9 cellular contexts compared by ENCODE assay signal in the genomic region with DNA sequence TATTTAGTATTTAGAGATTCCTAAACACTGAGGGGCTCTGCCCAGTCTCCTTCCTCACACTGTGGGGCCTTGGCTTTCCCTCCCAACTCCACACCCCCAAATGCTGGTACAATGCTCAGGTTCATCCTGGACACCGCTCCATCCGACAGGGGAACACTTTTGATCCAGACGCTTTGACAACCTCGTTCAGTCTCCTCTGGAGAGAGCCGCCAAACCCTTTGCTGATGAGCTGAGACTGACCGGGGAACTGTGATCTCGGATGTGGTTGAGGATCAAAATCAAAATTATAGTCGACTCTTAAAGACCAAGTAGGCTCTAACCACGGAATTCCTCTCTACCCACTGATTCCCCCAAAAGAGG. TPM values are rescaled to one million over a fixed set of nuclear protein-coding genes. Genes with fewer than 3 reads are reported as not detected.
DNase-seq lines count a peak whose midpoint lies in the region; ATAC-seq, FAIRE-seq and TF ChIP-seq lines count a peak whose summit lies in the region.
"Had no signal": no experiment of that assay in that cellular context is flagged by ENCODE, and none has a peak within 500 bp of the region (broad histone marks: within the 10 kb centered on the region; RNA-seq: fewer than 3 reads in every experiment).

No MANE protein-coding gene starts in this region.

- no peak overlapping the region for H2BK5ac ChIP-seq in H1 (ENCODE audit: low read depth, low read length)

- no peak overlapping the region for H2BK20ac ChIP-seq in H1 (ENCODE audit: low read length)

- no peak overlapping the region for H3K9ac ChIP-seq in H1 (replicated peaks in 1 of 4; ENCODE audit: extremely low read depth in 1 of 4, low read depth in 3 of 4, low read length in 3 of 4)

- no peak overlapping the region for H4K8ac ChIP-seq in H1 (ENCODE audit: extremely low read depth, insufficient read depth, low read length)

- no peak for DNase-seq in activated T-cell treated with anti-CD3 and anti-CD28 coated beads, Interleukin-2, amount 50 U/mL, for 4 hours
- DNase-seq in activated T-cell treated with anti-CD3 and anti-CD28 coated beads for 4 hours (no peak), RWPE2 (ENCODE audit: low spot score) (no peak), H1 (ENCODE audit: low read depth in 1 of 2, low spot score in 2 of 2) (no peak), HK-2 (ENCODE audit: unreplicated experiment) (no peak), KG1 (lab: John Stamatoyannopoulos, UW) (no peak)
- DNase-seq in stimulated activated naive CD8-positive, alpha-beta T cell treated with anti-CD3 and anti-CD28 coated beads, Interleukin-15, amount 100 ng/mL, for 72 hours, result no peak
- DNase-seq: NCI-H2107 had no signal

- H3K56ac ChIP-seq in H1 (replicated peaks; ENCODE audit: insufficient read length, low read depth, low read length), result no peak overlapping the region

- 81% methylated on average over 9 of the region's 9 CpGs; no CpG with 5 or more reads in 1 of the 2 experiments for WGBS in H1 (ENCODE audit: extremely low coverage in 1 of 2, insufficient coverage in 1 of 2, insufficient read length in 1 of 2, insufficient replicate concordance in 2 of 2, low coverage in 1 of 2, low lambda C conversion rate in 2 of 2, missing lambda C conversion rate in 1 of 2), 2 experiments

- no peaks in the 10 kb centered on the region for H3K36me3 ChIP-seq in RWPE2 (ENCODE audit: low read depth)
- H3K36me3 ChIP-seq in H1 (ENCODE audit: control insufficient read depth in 2 of 4, insufficient read depth in 4 of 4, low read length in 3 of 4), result no peaks in the 10 kb centered on the region

- POLR2A ChIA-PET in H1 (lab: Charles Lee; ENCODE audit: partially characterized antibody), result interaction anchor here (0.8 to 1.3 kb wide), 2 partner anchors 147 to 167 kb away, joined by 3 to 4 read pairs; a partner anchor contains a TSS

- no peaks in the 10 kb centered on the region for H3K9me3 Mint-ChIP-seq in activated T-cell treated with anti-CD3 and anti-CD28 coated beads, Interleukin-2, amount 50 U/mL, for 4 hours
- no peaks in the 10 kb centered on the region for H3K9me3 Mint-ChIP-seq in stimulated activated naive CD8-positive, alpha-beta T cell treated with anti-CD3 and anti-CD28 coated beads, Interleukin-15, amount 100 ng/mL, for 72 hours

- FAIRE-seq in H1 (lab: Jason Lieb, UNC), result no peak

- no peak overlapping the region for H2BK120ac ChIP-seq in H1 (replicated peaks; ENCODE audit: low read depth, low read length)

- TF ChIP-seq POLR2A in H1 (IDR thresholded peaks at IDR 0.05; ENCODE audit: control extremely low read depth in 1 of 2, low read depth in 2 of 2, low read length in 2 of 2), result no peak

- no peak overlapping the region for H2BK15ac ChIP-seq in H1 (ENCODE audit: low read length)

- no peaks in the 10 kb centered on the region for H3K36me3 Mint-ChIP-seq in activated T-cell treated with anti-CD3 and anti-CD28 coated beads, Interleukin-2, amount 50 U/mL, for 4 hours (ENCODE audit: insufficient read depth)

- H3K4me3 ChIP-seq in RWPE2 (ENCODE audit: severe bottlenecking), result no peak overlapping the region
- H3K4me3 ChIP-seq in H1 (ENCODE audit: extremely low read depth in 1 of 4, insufficient read depth in 2 of 4, low read depth in 3 of 4, low read length in 4 of 4), result no peak overlapping the region

- H3K27ac ChIP-seq in RWPE2 (ENCODE audit: poor library complexity, severe bottlenecking) (no peak overlapping the region), H1 (ENCODE audit: low read depth, low read length) (no peak overlapping the region)

- CTCF ChIA-PET in H1 (lab: Charles Lee; ENCODE audit: partially characterized antibody), result interaction anchor here (0.7 to 1.8 kb wide), 6 partner anchors 12 to 148 kb away, joined by 3 to 5 read pairs (median 4); no protein-coding TSS in a partner anchor

- H3K9me3 ChIP-seq in RWPE2 (ENCODE audit: severe bottlenecking), result no peaks in the 10 kb centered on the region
- no peaks in the 10 kb centered on the region for H3K9me3 ChIP-seq in H1 (ENCODE audit: insufficient read depth in 2 of 2, low read depth in 1 of 2, low read length in 1 of 2)

- peak overlapping the region; percentile 29 to 46; a peak in 1 of 4 replicates for H3K4me2 ChIP-seq in H1 (ENCODE audit: insufficient read depth in 1 of 2, low read depth in 2 of 2, low read length in 2 of 2)

- H3K79me2 ChIP-seq in H1 (ENCODE audit: control insufficient read depth in 1 of 2, insufficient read depth in 2 of 2, low read length in 2 of 2), result no peaks in the 10 kb centered on the region

- H3K18ac ChIP-seq in H1 (ENCODE audit: extremely low read depth, low read length), result no peak overlapping the region

- peaks cover 42% of the 10 kb centered on the region for H3K4me1 Mint-ChIP-seq in activated T-cell treated with anti-CD3 and anti-CD28 coated beads, Interleukin-2, amount 50 U/mL, for 4 hours (ENCODE audit: low read depth)
- peaks cover 40% of the 10 kb centered on the region for H3K4me1 Mint-ChIP-seq in stimulated activated naive CD8-positive, alpha-beta T cell treated with anti-CD3 and anti-CD28 coated beads, Interleukin-15, amount 100 ng/mL, for 72 hours

- H3K79me1 ChIP-seq in H1 (ENCODE audit: low read depth, low read length), result no peaks in the 10 kb centered on the region

- H3K4me1 ChIP-seq in RWPE2 (ENCODE audit: insufficient read depth, poor library complexity, severe bottlenecking) (no peaks in the 10 kb centered on the region), H1 (replicated peaks in 1 of 4; ENCODE audit: control insufficient read depth in 3 of 4, insufficient read depth in 4 of 4, low read length in 3 of 4) (peaks cover 0 to 5% (median 2%) of the 10 kb centered on the region in 4 experiments; a peak in 4 of 7 replicates)

- no peaks in the 10 kb centered on the region for H4K20me1 ChIP-seq in H1 (replicated peaks in 1 of 2; ENCODE audit: control insufficient read depth in 1 of 2, insufficient read depth in 2 of 2, low read length in 2 of 2)

- no peak overlapping the region for H4K5ac ChIP-seq in H1 (ENCODE audit: insufficient read length, low read depth, low read length)

- no peak overlapping the region for H3K14ac ChIP-seq in H1 (ENCODE audit: insufficient read length)

- TF ChIP-seq CTCF in RWPE2 (IDR thresholded peaks at IDR 0.05; ENCODE audit: poor library complexity, severe bottlenecking), result no peak
- no peak for TF ChIP-seq CTCF in H1 (IDR thresholded peaks at IDR 0.05; ENCODE audit: control extremely low read depth in 1 of 3, insufficient read depth in 1 of 3, low read depth in 1 of 3, low read length in 3 of 3)

- H3K27me3 ChIP-seq in RWPE2 (ENCODE audit: insufficient read depth, poor library complexity, severe bottlenecking) (peaks cover 96% of the 10 kb centered on the region), H1 (replicated peaks in 1 of 4; ENCODE audit: control insufficient read depth in 3 of 4, extremely low read depth in 1 of 4, insufficient read depth in 3 of 4, low read length in 3 of 4) (peaks cover 0 to 36% (median 24%) of the 10 kb centered on the region in 4 experiments; a peak in 6 of 7 replicates)

- H2BK12ac ChIP-seq in H1 (ENCODE audit: low read depth, low read length), result no peak overlapping the region

- TF ChIP-seq EP300 in H1 (IDR thresholded peaks at IDR 0.05; ENCODE audit: borderline replicate concordance in 1 of 2, low read depth in 2 of 2, low read length in 2 of 2), result no peak

- H2AFZ ChIP-seq in H1 (ENCODE audit: low read length), result peak overlapping the region; percentile 47; the same call in 1 of the 2 replicates

- peaks cover 90% of the 10 kb centered on the region for H3K27me3 Mint-ChIP-seq in activated T-cell treated with anti-CD3 and anti-CD28 coated beads, Interleukin-2, amount 50 U/mL, for 4 hours (ENCODE audit: low read depth)
- peaks cover 100% of the 10 kb centered on the region for H3K27me3 Mint-ChIP-seq in stimulated activated naive CD8-positive, alpha-beta T cell treated with anti-CD3 and anti-CD28 coated beads, Interleukin-15, amount 100 ng/mL, for 72 hours

- peak overlapping the region; percentile 36 for H3K4me3 Mint-ChIP-seq in activated T-cell treated with anti-CD3 and anti-CD28 coated beads, Interleukin-2, amount 50 U/mL, for 4 hours
- H3K4me3 Mint-ChIP-seq in stimulated activated naive CD8-positive, alpha-beta T cell treated with anti-CD3 and anti-CD28 coated beads, Interleukin-15, amount 100 ng/mL, for 72 hours, result peak overlapping the region; percentile 44 to 49

- no peaks in the 10 kb centered on the region for H3K23me2 ChIP-seq in H1 (ENCODE audit: low read depth, low read length)

- H3K27ac Mint-ChIP-seq in stimulated activated naive CD8-positive, alpha-beta T cell treated with anti-CD3 and anti-CD28 coated beads, Interleukin-15, amount 100 ng/mL, for 72 hours, result no peak overlapping the region

- H3K23ac ChIP-seq in H1 (ENCODE audit: insufficient read length), result no peak overlapping the region

- no peak overlapping the region for H2AK5ac ChIP-seq in H1 (ENCODE audit: low read depth, low read length)

- peak; percentile 9 to 22 for ATAC-seq in activated T-cell treated with anti-CD3 and anti-CD28 coated beads, Interleukin-2, amount 50 U/mL, for 4 hours
- ATAC-seq in RWPE2 (ENCODE audit: low read depth) (0 out of 3 replicates have a peak, but pooled peaks have one; percentile 21), HG03039 (IDR thresholded peaks at IDR 0.05; ENCODE audit: unreplicated experiment) (no peak)
- peak; percentile 58 for ATAC-seq in stimulated activated naive CD8-positive, alpha-beta T cell treated with anti-CD3 and anti-CD28 coated beads, Interleukin-15, amount 100 ng/mL, for 72 hours

- H4K91ac ChIP-seq in H1 (replicated peaks; ENCODE audit: insufficient read length, low read length), result no peak overlapping the region

- H3K4ac ChIP-seq in H1 (replicated peaks; ENCODE audit: insufficient read length, low read depth, low read length), result no peak overlapping the region

- TF ChIP-seq RAD21 in H1 (IDR thresholded peaks at IDR 0.05 in 1 of 2, conservative IDR thresholded peaks at IDR 0.05 in 1 of 2; ENCODE audit: low read depth in 2 of 2, low read length in 2 of 2), result no peak

TF ChIP-seq in H1, 55 proteins besides CTCF, POLR2A, EP300 and RAD21 (continues in another document):
- TF ChIP-seq GTF2F1 (IDR thresholded peaks at IDR 0.05; ENCODE audit: borderline replicate concordance, low read depth, low read length) (no peak), HDAC6 (IDR thresholded peaks at IDR 0.05; ENCODE audit: low read depth, low read length) (no peak), EZH2 (IDR thresholded peaks at IDR 0.05; ENCODE audit: low read depth, low read length, severe bottlenecking) (no peak), CBX8 (IDR thresholded peaks at IDR 0.05; ENCODE audit: borderline replicate concordance, low read depth, low read length) (no peak)

RNA-seq across cellular contexts. Expression of a gene that starts 38.8 kb away (rescaled TPM):
- total RNA-seq in activated T-cell treated with anti-CD3 and anti-CD28 coated beads, Interleukin-2, amount 50 U/mL, for 4 hours, result 1,000 to 10,000 TPM in 1 of 3 donors, 100 to 1,000 TPM in 2; 695 to 1,026 (median 934) TPM
- total RNA-seq in H1 (2021; fragmentation: NEBNext Ultra II Directional; extraction: Animal tissue kit (Norgen Biotek cat#: 25700)), result 24.4 and 28.0 TPM in 2 replicates
- 20.2 and 26.1 TPM in 2 replicates for polyA plus RNA-seq in H1 (2011; rRNA removed)
- 29.0 TPM for polyA plus RNA-seq in H1 (2011; cell fraction: cytosol; rRNA removed)
- polyA plus RNA-seq in H1 (2011; cell fraction: nucleus; rRNA removed), result 29.1 TPM
- polyA plus RNA-seq in H1 (2012, experiment 1 of 2), result 26.1 to 29.2 TPM (median 27.6 TPM) in 4 replicates
- 30.7 TPM for polyA plus RNA-seq in H1 (2012, experiment 2 of 2)
- 35.3 TPM for polyA plus RNA-seq in H1 (2013, experiment 1 of 2)
- 41.8 TPM for polyA plus RNA-seq in H1 (2013, experiment 2 of 2)
- 17.0 and 18.3 TPM in 2 replicates for polyA minus RNA-seq in H1 (2011; rRNA and poly(A)+ RNA removed)
- polyA minus RNA-seq in H1 (2011; cell fraction: cytosol; rRNA and poly(A)+ RNA removed), result 16.2 TPM
- polyA minus RNA-seq in H1 (2011; cell fraction: nucleus; rRNA and poly(A)+ RNA removed), result 20.6 TPM

Comparison
In these comparisons a context has a peak if more than half of its experiments do, and no peak if none do; other contexts are left out.
1. RNA of a gene that starts 38.8 kb away (total RNA-seq): 695 to 1,026 TPM in activated T-cell treated with anti-CD3 and anti-CD28 coated beads, Interleukin-2, amount 50 U/mL, for 4 hours; 24.4 to 28.0 TPM in H1; every median in the first group is over 10 times any median in the second.